ENCODE assay signal across 1 cellular context in genomic region chr2:200351815-200352214, GRCh38.
TF ChIP-seq lines count a peak whose summit lies in the region.

No MANE protein-coding gene starts in this region.

TF ChIP-seq in HepG2, 621 proteins besides CTCF, POLR2A, EP300 and RAD21:
- TF ChIP-seq POLR2AphosphoS2 (IDR thresholded peaks at IDR 0.05; ENCODE audit: low read depth, low read length) = 0 out of 2 replicates have a peak, but pooled peaks have one; percentile 50
- peak; percentile 76 for TF ChIP-seq RBM22 (optimal IDR thresholded peaks at IDR 0.05; ENCODE audit: low read length)
- no peak for TF ChIP-seq MAFG (CRISPR knock-in tag; IDR thresholded peaks at IDR 0.05)
